In genomic region chr18:62437520-62438329, GRCh38 we compare ENCODE assay signal across 9 cellular contexts.
A peak's percentile ranks its signal among the peaks of the same experiment; 100 is the strongest.
DNase-seq lines count a peak whose midpoint lies in the region; ATAC-seq and TF ChIP-seq lines count a peak whose summit lies in the region.
"Had no signal": no experiment of that assay in that cellular context is flagged by ENCODE, and none has a peak within 500 bp of the region (broad histone marks: within the 10 kb centered on the region; RNA-seq: fewer than 3 reads in every experiment).

No MANE protein-coding gene starts in this region.

- TF ChIP-seq CTCF in body of pancreas (IDR thresholded peaks at IDR 0.05) (no peak), vagina (IDR thresholded peaks at IDR 0.05) (no peak)

- H3K4me1 ChIP-seq in body of pancreas, result peaks cover 16% of the 10 kb centered on the region
- peaks cover 25% of the 10 kb centered on the region for H3K4me1 ChIP-seq in vagina

- no peak for TF ChIP-seq POLR2A in body of pancreas (IDR thresholded peaks at IDR 0.05)
- no peak for TF ChIP-seq POLR2A in vagina (IDR thresholded peaks at IDR 0.05)

- H3K4me1 Mint-ChIP-seq in activated CD4-positive, alpha-beta T cell treated with anti-CD3 and anti-CD28 coated beads for 36 hours, result no peaks in the 10 kb centered on the region
- no peaks in the 10 kb centered on the region for H3K4me1 Mint-ChIP-seq in activated CD4-positive, alpha-beta memory T cell treated with anti-CD3 and anti-CD28 coated beads, Interleukin-2, amount 10 ng/mL, durations not matched to agents 7 days and 5 days
- H3K4me1 Mint-ChIP-seq in stimulated activated memory B cell treated with anti-CD40 and anti-IgM and Interleukin-4, amounts not matched to agents 10 μg/mL and 1 μg/mL and 100 μg/mL, for 72 hours, result no peaks in the 10 kb centered on the region

- H3K27ac ChIP-seq in body of pancreas, result peak overlapping the region in 2 of 4 donors; percentile 49 to 61
- peak overlapping the region; percentile 67 for H3K27ac ChIP-seq in vagina

- 29 to 34% methylated on average over 16 to 18 of the region's 18 CpGs for WGBS in body of pancreas, 2 donors

- H3K9me3 ChIP-seq in body of pancreas (no peaks in the 10 kb centered on the region), vagina (no peaks in the 10 kb centered on the region)

- H3K27me3 ChIP-seq in body of pancreas (no peaks in the 10 kb centered on the region), vagina (no peaks in the 10 kb centered on the region)

- POLR2A ChIA-PET in activated CD4-positive, alpha-beta T cell treated with anti-CD3 and anti-CD28 coated beads for 36 hours (lab: Charles Lee), result no interaction called here
- POLR2A ChIA-PET in activated CD4-positive, alpha-beta memory T cell treated with anti-CD3 and anti-CD28 coated beads, Interleukin-2, amount 10 ng/mL, durations not matched to agents 7 days and 5 days (lab: Charles Lee), result interaction anchor here (0.8 kb wide), 1 partner anchor 18 kb away, joined by 3 read pairs; no protein-coding TSS in a partner anchor

- intact Hi-C loops in activated CD4-positive, alpha-beta T cell treated with anti-CD3 and anti-CD28 coated beads for 36 hours (cut with DNase I, micrococcal nuclease), result no loop called here
- intact Hi-C loops in body of pancreas (cut with DNase I) (no loop called here), vagina (cut with DNase I) (loop anchor here (5.0 to 10.0 kb wide), 2 partner anchors 87 to 280 kb away; partner anchors contain the start of genes PHLPP1 and ZCCHC2)

- H3K36me3 ChIP-seq in body of pancreas (replicated peaks in 1 of 2; ENCODE audit: insufficient read depth in 1 of 2, low read depth in 2 of 2) (no peaks in the 10 kb centered on the region), vagina (no peaks in the 10 kb centered on the region)

- H3K27ac Mint-ChIP-seq in activated CD4-positive, alpha-beta T cell treated with anti-CD3 and anti-CD28 coated beads for 36 hours, result no peak overlapping the region
- no peak overlapping the region for H3K27ac Mint-ChIP-seq in activated CD4-positive, alpha-beta memory T cell treated with anti-CD3 and anti-CD28 coated beads, Interleukin-2, amount 10 ng/mL, durations not matched to agents 7 days and 5 days
- no peak overlapping the region for H3K27ac Mint-ChIP-seq in stimulated activated memory B cell treated with anti-CD40 and anti-IgM and Interleukin-4, amounts not matched to agents 10 μg/mL and 1 μg/mL and 100 μg/mL, for 72 hours
- H3K27ac Mint-ChIP-seq: naive B cell had no signal

- H3K27me3 Mint-ChIP-seq in activated CD4-positive, alpha-beta T cell treated with anti-CD3 and anti-CD28 coated beads for 36 hours, result peaks cover 7% of the 10 kb centered on the region
- H3K27me3 Mint-ChIP-seq in activated CD4-positive, alpha-beta memory T cell treated with anti-CD3 and anti-CD28 coated beads, Interleukin-2, amount 10 ng/mL, durations not matched to agents 7 days and 5 days, result peaks cover 11% of the 10 kb centered on the region
- peaks cover 20% of the 10 kb centered on the region for H3K27me3 Mint-ChIP-seq in stimulated activated memory B cell treated with anti-CD40 and anti-IgM and Interleukin-4, amounts not matched to agents 10 μg/mL and 1 μg/mL and 100 μg/mL, for 72 hours

- H3K4me3 ChIP-seq in body of pancreas (no peak overlapping the region), vagina (no peak overlapping the region)

- no peaks in the 10 kb centered on the region for H3K9me3 Mint-ChIP-seq in activated CD4-positive, alpha-beta T cell treated with anti-CD3 and anti-CD28 coated beads for 36 hours (ENCODE audit: low read depth)
- no peaks in the 10 kb centered on the region for H3K9me3 Mint-ChIP-seq in activated CD4-positive, alpha-beta memory T cell treated with anti-CD3 and anti-CD28 coated beads, Interleukin-2, amount 10 ng/mL, durations not matched to agents 7 days and 5 days
- H3K9me3 Mint-ChIP-seq in stimulated activated memory B cell treated with anti-CD40 and anti-IgM and Interleukin-4, amounts not matched to agents 10 μg/mL and 1 μg/mL and 100 μg/mL, for 72 hours, result no peaks in the 10 kb centered on the region

- CTCF ChIA-PET in activated CD4-positive, alpha-beta T cell treated with anti-CD3 and anti-CD28 coated beads for 36 hours (lab: Charles Lee), result interaction anchor here (0.6 to 2.8 kb wide), 9 partner anchors 8 to 233 kb away, joined by 3 to 15 read pairs (median 3); no protein-coding TSS in a partner anchor
- CTCF ChIA-PET in activated CD4-positive, alpha-beta memory T cell treated with anti-CD3 and anti-CD28 coated beads, Interleukin-2, amount 10 ng/mL, durations not matched to agents 7 days and 5 days (lab: Charles Lee), result interaction anchor here (0.8 to 1.0 kb wide), 2 partner anchors 10 to 12 kb away, joined by 3 to 4 read pairs; no protein-coding TSS in a partner anchor

- no peak overlapping the region for H3K4me3 Mint-ChIP-seq in activated CD4-positive, alpha-beta T cell treated with anti-CD3 and anti-CD28 coated beads for 36 hours
- H3K4me3 Mint-ChIP-seq in activated CD4-positive, alpha-beta memory T cell treated with anti-CD3 and anti-CD28 coated beads, Interleukin-2, amount 10 ng/mL, durations not matched to agents 7 days and 5 days, result no peak overlapping the region
- H3K4me3 Mint-ChIP-seq in stimulated activated memory B cell treated with anti-CD40 and anti-IgM and Interleukin-4, amounts not matched to agents 10 μg/mL and 1 μg/mL and 100 μg/mL, for 72 hours, result no peak overlapping the region
- H3K4me3 Mint-ChIP-seq: naive B cell had no signal

- peak; percentile 23 for ATAC-seq in activated CD4-positive, alpha-beta T cell treated with anti-CD3 and anti-CD28 coated beads for 36 hours
- ATAC-seq in body of pancreas (peak; percentile 18), left lobe of liver (peak; percentile 78), HG03460 (IDR thresholded peaks at IDR 0.05; ENCODE audit: unreplicated experiment) (no peak)
- no peak for ATAC-seq in stimulated activated memory B cell treated with anti-CD40 and anti-IgM and Interleukin-4, amounts not matched to agents 10 μg/mL and 1 μg/mL and 100 μg/mL, for 72 hours

- H3K36me3 Mint-ChIP-seq in activated CD4-positive, alpha-beta T cell treated with anti-CD3 and anti-CD28 coated beads for 36 hours (ENCODE audit: low read depth), result no peaks in the 10 kb centered on the region
- H3K36me3 Mint-ChIP-seq in activated CD4-positive, alpha-beta memory T cell treated with anti-CD3 and anti-CD28 coated beads, Interleukin-2, amount 10 ng/mL, durations not matched to agents 7 days and 5 days (ENCODE audit: low read depth), result no peaks in the 10 kb centered on the region
- no peaks in the 10 kb centered on the region for H3K36me3 Mint-ChIP-seq in stimulated activated memory B cell treated with anti-CD40 and anti-IgM and Interleukin-4, amounts not matched to agents 10 μg/mL and 1 μg/mL and 100 μg/mL, for 72 hours
- H3K36me3 Mint-ChIP-seq: naive B cell had no signal

- DNase-seq in activated CD4-positive, alpha-beta T cell treated with anti-CD3 and anti-CD28 coated beads for 36 hours, result no peak
- DNase-seq in activated CD4-positive, alpha-beta T cell treated with anti-CD3 and anti-CD28 coated beads, Interleukin-2, amount 50 U/mL, for 1 hour, result no peak
- DNase-seq in body of pancreas, result peak in 1 of 4 donors; percentile 9
- DNase-seq in left lobe of liver (ENCODE audit: low spot score), result peak; percentile 78
- DNase-seq in vagina (ENCODE audit: extremely low spot score in 2 of 2), result no peak
- DNase-seq in activated CD4-positive, alpha-beta memory T cell treated with anti-CD3 and anti-CD28 coated beads, Interleukin-2, amount 10 ng/mL, durations not matched to agents 7 days and 5 days, result no peak
- DNase-seq: naive B cell had no signal

Comparison
In these comparisons a context has a peak if more than half of its experiments do, and no peak if none do; other contexts are left out.
1. ATAC-seq: peak in activated CD4-positive, alpha-beta T cell treated with anti-CD3 and anti-CD28 coated beads for 36 hours (single experiment), body of pancreas (single experiment) and left lobe of liver (single experiment); none in HG03460 (single experiment) and stimulated activated memory B cell treated with anti-CD40 and anti-IgM and Interleukin-4, amounts not matched to agents 10 μg/mL and 1 μg/mL and 100 μg/mL, for 72 hours (single experiment).